ENCODE assay signal across 15 cellular contexts in genomic region chr9:72140582-72140981, GRCh38. TPM values are rescaled to one million over a fixed set of nuclear protein-coding genes. Genes with fewer than 3 reads are reported as not detected.
DNase-seq lines count a peak whose midpoint lies in the region; FAIRE-seq and TF ChIP-seq lines count a peak whose summit lies in the region.
"Had no signal": no experiment of that assay in that cellular context is flagged by ENCODE, and none has a peak within 500 bp of the region (broad histone marks: within the 10 kb centered on the region; RNA-seq: fewer than 3 reads in every experiment).

No MANE protein-coding gene starts in this region.

- 0 out of 2 replicates have a peak overlapping the region, but pooled peaks have one; percentile 51 for H2BK20ac ChIP-seq in H1 (ENCODE audit: low read length)

- TF ChIP-seq POLR2A in H1 (IDR thresholded peaks at IDR 0.05; ENCODE audit: control extremely low read depth in 1 of 2, low read depth in 2 of 2, low read length in 2 of 2) = no peak

- H2AK5ac ChIP-seq in H1 (ENCODE audit: low read depth, low read length) = no peak overlapping the region
- H2AK5ac ChIP-seq in mesendoderm (ENCODE audit: low read length) = no peak overlapping the region

- H3K14ac ChIP-seq in H1 (ENCODE audit: insufficient read length) = no peak overlapping the region

- no peak overlapping the region for H3K23ac ChIP-seq in H1 (ENCODE audit: insufficient read length)
- H3K23ac ChIP-seq in mesendoderm (ENCODE audit: low read length) = no peak overlapping the region

- H3K36me3 ChIP-seq in H1 (ENCODE audit: control insufficient read depth in 2 of 4, insufficient read depth in 4 of 4, low read length in 3 of 4) (no peaks in the 10 kb centered on the region), mesendoderm (ENCODE audit: control insufficient read depth, insufficient read depth, low read length) (no peaks in the 10 kb centered on the region), osteoblast (ENCODE audit: insufficient read depth, low read length) (no peaks in the 10 kb centered on the region)
- H3K36me3 ChIP-seq: BLaER1 treated with 17β-estradiol and CSF1 and Interleukin-3, amounts not matched to agents 10 nM and 100 nM had no signal

- no peak overlapping the region for H3K56ac ChIP-seq in H1 (replicated peaks; ENCODE audit: insufficient read length, low read depth, low read length)
- no peak overlapping the region for H3K56ac ChIP-seq in mesendoderm (ENCODE audit: low read length)

- H3K4me2 ChIP-seq in H1 (ENCODE audit: insufficient read depth in 1 of 2, low read depth in 2 of 2, low read length in 2 of 2) (no peak overlapping the region), mesendoderm (ENCODE audit: low read length) (no peak overlapping the region), osteoblast (ENCODE audit: insufficient read depth, low read length) (no peak overlapping the region)
- H3K4me2 ChIP-seq: BLaER1 treated with 17β-estradiol and CSF1 and Interleukin-3, amounts not matched to agents 10 nM and 100 nM had no signal

- no peak overlapping the region for H4K91ac ChIP-seq in H1 (replicated peaks; ENCODE audit: insufficient read length, low read length)

- no peak overlapping the region for H3K27ac ChIP-seq in H1 (ENCODE audit: low read depth, low read length)
- H3K27ac ChIP-seq in mesendoderm (ENCODE audit: low read depth, low read length) = no peak overlapping the region
- H3K27ac ChIP-seq in osteoblast (ENCODE audit: low read depth, low read length) = no peak overlapping the region
- no peak overlapping the region for H3K27ac ChIP-seq in coronary artery
- H3K27ac ChIP-seq: BLaER1 treated with 17β-estradiol and CSF1 and Interleukin-3, amounts not matched to agents 10 nM and 100 nM had no signal

- H3K9ac ChIP-seq in H1 (replicated peaks in 1 of 4; ENCODE audit: extremely low read depth in 1 of 4, low read depth in 3 of 4, low read length in 3 of 4) (no peak overlapping the region), mesendoderm (ENCODE audit: low read length) (no peak overlapping the region)
- H3K9ac ChIP-seq: BLaER1 treated with 17β-estradiol and CSF1 and Interleukin-3, amounts not matched to agents 10 nM and 100 nM had no signal

- WGBS in H1 (ENCODE audit: extremely low coverage in 1 of 2, insufficient coverage in 1 of 2, insufficient read length in 1 of 2, insufficient replicate concordance in 2 of 2, low coverage in 1 of 2, low lambda C conversion rate in 2 of 2, missing lambda C conversion rate in 1 of 2), 2 experiments = 87% methylated on average over 4 of the region's 4 CpGs; no CpG with 5 or more reads in 1 of the 2 experiments
- no CpG with 5 or more reads among the region's 4 CpGs for WGBS in mesendoderm (ENCODE audit: extremely low coverage, insufficient coverage, low lambda C conversion rate)

- H3K79me1 ChIP-seq in H1 (ENCODE audit: low read depth, low read length) = no peaks in the 10 kb centered on the region
- H3K79me1 ChIP-seq in mesendoderm (ENCODE audit: low read length) = no peaks in the 10 kb centered on the region

- TF ChIP-seq CTCF in H1 (IDR thresholded peaks at IDR 0.05; ENCODE audit: control extremely low read depth in 1 of 3, insufficient read depth in 1 of 3, low read depth in 1 of 3, low read length in 3 of 3) = no peak
- TF ChIP-seq CTCF in osteoblast (IDR thresholded peaks at IDR 0.05; ENCODE audit: extremely low read depth, low read depth, low read length) = no peak
- no peak for TF ChIP-seq CTCF in coronary artery (IDR thresholded peaks at IDR 0.05)

- H3K4me3 ChIP-seq in H1 (ENCODE audit: extremely low read depth in 1 of 4, insufficient read depth in 2 of 4, low read depth in 3 of 4, low read length in 4 of 4) = no peak overlapping the region
- no peak overlapping the region for H3K4me3 ChIP-seq in mesendoderm (ENCODE audit: low read length)
- H3K4me3 ChIP-seq in osteoblast (ENCODE audit: insufficient read depth, low read length) = no peak overlapping the region
- no peak overlapping the region for H3K4me3 ChIP-seq in coronary artery
- H3K4me3 ChIP-seq: BLaER1 treated with 17β-estradiol and CSF1 and Interleukin-3, amounts not matched to agents 10 nM and 100 nM had no signal

- no peak overlapping the region for H2BK12ac ChIP-seq in H1 (ENCODE audit: low read depth, low read length)

- H3K23me2 ChIP-seq in H1 (ENCODE audit: low read depth, low read length) = no peaks in the 10 kb centered on the region

- H3K4me1 ChIP-seq in H1 (replicated peaks in 1 of 4; ENCODE audit: control insufficient read depth in 3 of 4, insufficient read depth in 4 of 4, low read length in 3 of 4) = no peaks in the 10 kb centered on the region
- no peaks in the 10 kb centered on the region for H3K4me1 ChIP-seq in mesendoderm (ENCODE audit: control insufficient read depth, low read depth, low read length)
- no peaks in the 10 kb centered on the region for H3K4me1 ChIP-seq in osteoblast (ENCODE audit: insufficient read depth, low read length)

- no peak overlapping the region for H3K4ac ChIP-seq in H1 (replicated peaks; ENCODE audit: insufficient read length, low read depth, low read length)
- H3K4ac ChIP-seq in mesendoderm (ENCODE audit: low read depth, low read length) = no peak overlapping the region

- H4K5ac ChIP-seq in H1 (ENCODE audit: insufficient read length, low read depth, low read length) = no peak overlapping the region
- H4K5ac ChIP-seq in mesendoderm (ENCODE audit: low read length) = no peak overlapping the region

- DNase-seq in A172 (ENCODE audit: low spot score) (peak; percentile 70), NCI-H226 (peak; percentile 27), H1 (ENCODE audit: low read depth in 1 of 2, low spot score in 2 of 2) (no peak), mesendoderm (peak; percentile 30), NCI-H2227 treated with DMSO at 0.1 percent for 48 hours (lab: John Stamatoyannopoulos, UW) (no peak), DMS79 treated with DMSO at 0.1 percent for 48 hours (lab: John Stamatoyannopoulos, UW) (no peak), osteoblast (ENCODE audit: insufficient read length, low spot score, missing footprints) (no peak), coronary artery (ENCODE audit: low spot score) (no peak)
- DNase-seq: 8988T, DMS 273 treated with DMSO at 0.1 percent for 48 hours, NCI-H146, NCI-H446 treated with DMSO at 0.1 percent for 48 hours had no signal

- no peaks in the 10 kb centered on the region for H4K20me1 ChIP-seq in H1 (replicated peaks in 1 of 2; ENCODE audit: control insufficient read depth in 1 of 2, insufficient read depth in 2 of 2, low read length in 2 of 2)
- no peaks in the 10 kb centered on the region for H4K20me1 ChIP-seq in osteoblast (ENCODE audit: insufficient read depth, low read length)
- H4K20me1 ChIP-seq: BLaER1 treated with 17β-estradiol and CSF1 and Interleukin-3, amounts not matched to agents 10 nM and 100 nM had no signal

- TF ChIP-seq EP300 in H1 (IDR thresholded peaks at IDR 0.05; ENCODE audit: borderline replicate concordance in 1 of 2, low read depth in 2 of 2, low read length in 2 of 2) = no peak

- H2AFZ ChIP-seq in H1 (ENCODE audit: low read length) (no peak overlapping the region), osteoblast (ENCODE audit: low read length) (no peak overlapping the region)

- H3K9me3 ChIP-seq in H1 (ENCODE audit: insufficient read depth in 2 of 2, low read depth in 1 of 2, low read length in 1 of 2) (no peaks in the 10 kb centered on the region; a peak in 1 of 4 replicates), osteoblast (ENCODE audit: low read depth, low read length) (no peaks in the 10 kb centered on the region)

- H3K18ac ChIP-seq in H1 (ENCODE audit: extremely low read depth, low read length) (no peak overlapping the region), mesendoderm (ENCODE audit: low read length) (no peak overlapping the region)

- H4K8ac ChIP-seq in H1 (ENCODE audit: extremely low read depth, insufficient read depth, low read length) (no peak overlapping the region), mesendoderm (ENCODE audit: low read depth, low read length) (no peak overlapping the region)

- H2BK120ac ChIP-seq in H1 (replicated peaks; ENCODE audit: low read depth, low read length) = no peak overlapping the region
- H2BK120ac ChIP-seq in mesendoderm (ENCODE audit: low read depth, low read length) = no peak overlapping the region

- CTCF ChIA-PET in H1 (lab: Charles Lee; ENCODE audit: partially characterized antibody) = interaction anchor here (1.1 kb wide), 1 partner anchor 320 kb away, joined by 3 read pairs; no protein-coding TSS in a partner anchor

- H3K79me2 ChIP-seq in H1 (ENCODE audit: control insufficient read depth in 1 of 2, insufficient read depth in 2 of 2, low read length in 2 of 2) (no peaks in the 10 kb centered on the region), mesendoderm (ENCODE audit: control insufficient read depth, insufficient read depth, low read length) (no peaks in the 10 kb centered on the region), osteoblast (ENCODE audit: insufficient read depth, low read length) (no peaks in the 10 kb centered on the region)

- POLR2A ChIA-PET in H1 (lab: Charles Lee; ENCODE audit: partially characterized antibody) = no interaction called here

- H2BK15ac ChIP-seq in H1 (ENCODE audit: low read length) = no peak overlapping the region
- H2BK15ac ChIP-seq in mesendoderm (replicated peaks; ENCODE audit: low read depth) = no peak overlapping the region

- no peak for FAIRE-seq in H1 (lab: Jason Lieb, UNC)
- FAIRE-seq: H54 had no signal

- no peaks in the 10 kb centered on the region for H3K27me3 ChIP-seq in H1 (replicated peaks in 1 of 4; ENCODE audit: control insufficient read depth in 3 of 4, extremely low read depth in 1 of 4, insufficient read depth in 3 of 4, low read length in 3 of 4)
- no peaks in the 10 kb centered on the region for H3K27me3 ChIP-seq in mesendoderm (ENCODE audit: insufficient read depth, low read length, poor library complexity)
- no peaks in the 10 kb centered on the region for H3K27me3 ChIP-seq in osteoblast (ENCODE audit: insufficient read depth, low read length)
- H3K27me3 ChIP-seq: BLaER1 treated with 17β-estradiol and CSF1 and Interleukin-3, amounts not matched to agents 10 nM and 100 nM had no signal

- H2BK5ac ChIP-seq in H1 (ENCODE audit: low read depth, low read length) (no peak overlapping the region), mesendoderm (ENCODE audit: low read length) (no peak overlapping the region)

- no peak for TF ChIP-seq RAD21 in H1 (IDR thresholded peaks at IDR 0.05 in 1 of 2, conservative IDR thresholded peaks at IDR 0.05 in 1 of 2; ENCODE audit: low read depth in 2 of 2, low read length in 2 of 2)

RNA-seq across cellular contexts. Expression of gene GDA, which starts 8.7 kb away (rescaled TPM):
- not detected in 2 replicates for total RNA-seq in A172 (2014; rRNA removed; shearing (Covaris generic))
- 3.0 TPM in 2 replicates for total RNA-seq in H1 (2021; fragmentation: NEBNext Ultra II Directional; extraction: Animal tissue kit (Norgen Biotek cat#: 25700))
- 0.17 and 0.35 TPM in 2 replicates for polyA plus RNA-seq in H1 (2011; rRNA removed)
- polyA plus RNA-seq in H1 (2011; cell fraction: cytosol; rRNA removed) = 0.43 TPM
- 0.48 TPM for polyA plus RNA-seq in H1 (2011; cell fraction: nucleus; rRNA removed)
- 0.42 to 0.69 TPM (median 0.46 TPM) in 4 replicates for polyA plus RNA-seq in H1 (2012, experiment 1 of 2)
- polyA plus RNA-seq in H1 (2012, experiment 2 of 2) = not detected
- polyA plus RNA-seq in H1 (2013, experiment 1 of 2) = 2.0 TPM
- 1.8 TPM for polyA plus RNA-seq in H1 (2013, experiment 2 of 2)
- 0.95 and 1.5 TPM in 2 replicates for polyA minus RNA-seq in H1 (2011; rRNA and poly(A)+ RNA removed)
- polyA minus RNA-seq in H1 (2011; cell fraction: cytosol; rRNA and poly(A)+ RNA removed) = 1.1 TPM
- 1.5 TPM for polyA minus RNA-seq in H1 (2011; cell fraction: nucleus; rRNA and poly(A)+ RNA removed)
- 0.73 TPM for polyA plus RNA-seq in mesendoderm (2013, experiment 1 of 2)
- 0.71 TPM for polyA plus RNA-seq in mesendoderm (2013, experiment 2 of 2)
- total RNA-seq in osteoblast = not detected in 2 replicates
- total RNA-seq: SK-MEL-5 had no signal

Comparison
In these comparisons a context has a peak if more than half of its experiments do, and no peak if none do; other contexts are left out.
1. DNase-seq: peak in A172 (single experiment), NCI-H226 (single experiment) and mesendoderm (single experiment); none in H1 (0 of 2), NCI-H2227 treated with DMSO at 0.1 percent for 48 hours (single experiment), DMS79 treated with DMSO at 0.1 percent for 48 hours (single experiment), osteoblast (single experiment) and coronary artery (single experiment).